ENCODE assay signal across 11 cellular contexts in genomic region chr4:102817021-102817605, GRCh38. TPM values are rescaled to one million over a fixed set of nuclear protein-coding genes. Genes with fewer than 3 reads are reported as not detected.
DNase-seq lines count a peak whose midpoint lies in the region; ATAC-seq and TF ChIP-seq lines count a peak whose summit lies in the region.
"Had no signal": no experiment of that assay in that cellular context is flagged by ENCODE, and none has a peak within 500 bp of the region (broad histone marks: within the 10 kb centered on the region; RNA-seq: fewer than 3 reads in every experiment).

No MANE protein-coding gene starts in this region.

- H3K4me3 Mint-ChIP-seq in activated naive CD4-positive, alpha-beta T cell treated with anti-CD3 and anti-CD28 coated beads, Interleukin-2, amount 10 ng/mL, durations not matched to agents 7 days and 5 days: no peak overlapping the region
- peak overlapping the region; percentile 53 for H3K4me3 Mint-ChIP-seq in activated naive CD8-positive, alpha-beta T cell treated with anti-CD3 and anti-CD28 coated beads, Interleukin-2, amount 10 ng/mL, durations not matched to agents 7 days and 5 days
- H3K4me3 Mint-ChIP-seq: dendritic cell treated with granulocyte-macrophage colony-stimulating factor and Interleukin-4, amounts not matched to agents 40 ng/mL and 50 ng/mL, for 4 days; neural crest cell had no signal

- intact Hi-C loops in lower lobe of right lung (cut with DNase I): no loop called here

- CTCF ChIA-PET in activated naive CD4-positive, alpha-beta T cell treated with anti-CD3 and anti-CD28 coated beads, Interleukin-2, amount 10 ng/mL, durations not matched to agents 7 days and 5 days (lab: Charles Lee): no interaction called here

- no peaks in the 10 kb centered on the region for H3K9me3 Mint-ChIP-seq in activated naive CD4-positive, alpha-beta T cell treated with anti-CD3 and anti-CD28 coated beads, Interleukin-2, amount 10 ng/mL, durations not matched to agents 7 days and 5 days
- no peaks in the 10 kb centered on the region for H3K9me3 Mint-ChIP-seq in activated naive CD8-positive, alpha-beta T cell treated with anti-CD3 and anti-CD28 coated beads, Interleukin-2, amount 10 ng/mL, durations not matched to agents 7 days and 5 days
- H3K9me3 Mint-ChIP-seq: dendritic cell treated with granulocyte-macrophage colony-stimulating factor and Interleukin-4, amounts not matched to agents 40 ng/mL and 50 ng/mL, for 4 days; neural crest cell had no signal

- no peaks in the 10 kb centered on the region for H3K27me3 Mint-ChIP-seq in activated naive CD4-positive, alpha-beta T cell treated with anti-CD3 and anti-CD28 coated beads, Interleukin-2, amount 10 ng/mL, durations not matched to agents 7 days and 5 days
- no peaks in the 10 kb centered on the region for H3K27me3 Mint-ChIP-seq in activated naive CD8-positive, alpha-beta T cell treated with anti-CD3 and anti-CD28 coated beads, Interleukin-2, amount 10 ng/mL, durations not matched to agents 7 days and 5 days
- H3K27me3 Mint-ChIP-seq: dendritic cell treated with granulocyte-macrophage colony-stimulating factor and Interleukin-4, amounts not matched to agents 40 ng/mL and 50 ng/mL, for 4 days had no signal

- WGBS in upper lobe of left lung, 2 donors: 49 to 55% methylated on average over 3 of the region's 3 CpGs

- TF ChIP-seq EP300 in upper lobe of left lung (IDR thresholded peaks at IDR 0.05): no peak

- POLR2A ChIA-PET in activated naive CD8-positive, alpha-beta T cell treated with anti-CD3 and anti-CD28 coated beads, Interleukin-2, amount 10 ng/mL, durations not matched to agents 7 days and 5 days (lab: Charles Lee): interaction anchor here (1.3 to 2.8 kb wide), 3 partner anchors 9 to 56 kb away, joined by 5 to 30 read pairs (median 6); partner anchors contain the start of genes CISD2, MANBA and UBE2D3

- H3K36me3 ChIP-seq in lower lobe of right lung (peaks cover 16% of the 10 kb centered on the region), upper lobe of left lung (peaks cover 0 to 14% (median 3%) of the 10 kb centered on the region in 4 donors)

- H3K9me3 ChIP-seq in lower lobe of right lung: no peaks in the 10 kb centered on the region
- H3K9me3 ChIP-seq in upper lobe of left lung: no peaks in the 10 kb centered on the region

- H3K27ac Mint-ChIP-seq in activated naive CD4-positive, alpha-beta T cell treated with anti-CD3 and anti-CD28 coated beads, Interleukin-2, amount 10 ng/mL, durations not matched to agents 7 days and 5 days: peak overlapping the region; percentile 57
- H3K27ac Mint-ChIP-seq in activated naive CD8-positive, alpha-beta T cell treated with anti-CD3 and anti-CD28 coated beads, Interleukin-2, amount 10 ng/mL, durations not matched to agents 7 days and 5 days: peak overlapping the region; percentile 46
- H3K27ac Mint-ChIP-seq: dendritic cell treated with granulocyte-macrophage colony-stimulating factor and Interleukin-4, amounts not matched to agents 40 ng/mL and 50 ng/mL, for 4 days had no signal

- no peak for DNase-seq in activated naive CD4-positive, alpha-beta T cell treated with anti-CD3 and anti-CD28 coated beads, Interleukin-2, amount 10 ng/mL, durations not matched to agents 7 days and 5 days
- DNase-seq in activated naive CD4-positive, alpha-beta T cell (lab: John Stamatoyannopoulos, UW): no peak
- DNase-seq in activated naive CD8-positive, alpha-beta T cell treated with anti-CD3 and anti-CD28 coated beads, Interleukin-2, amount 10 ng/mL, durations not matched to agents 7 days and 5 days: no peak
- DNase-seq in lower lobe of right lung (no peak), upper lobe of left lung (no peak), T-helper 9 cell (no peak), NCI-H2107 (lab: John Stamatoyannopoulos, UW) (no peak), DMS53 treated with DMSO at 0.1 percent for 48 hours (lab: John Stamatoyannopoulos, UW; ENCODE audit: unreplicated experiment) (no peak)
- DNase-seq: stimulated activated CD4-positive, alpha-beta T cell treated with anti-CD3 and anti-CD28 coated beads, Interleukin-4, amount 100 ng/mL, for 24 hours had no signal

- no peak for TF ChIP-seq POLR2A in upper lobe of left lung (IDR thresholded peaks at IDR 0.05)

- H3K4me1 Mint-ChIP-seq in activated naive CD4-positive, alpha-beta T cell treated with anti-CD3 and anti-CD28 coated beads, Interleukin-2, amount 10 ng/mL, durations not matched to agents 7 days and 5 days: peaks cover 83% of the 10 kb centered on the region
- H3K4me1 Mint-ChIP-seq in activated naive CD8-positive, alpha-beta T cell treated with anti-CD3 and anti-CD28 coated beads, Interleukin-2, amount 10 ng/mL, durations not matched to agents 7 days and 5 days: peaks cover 64% of the 10 kb centered on the region

- ATAC-seq in activated naive CD8-positive, alpha-beta T cell treated with anti-CD3 and anti-CD28 coated beads, Interleukin-2, amount 10 ng/mL, durations not matched to agents 7 days and 5 days (ENCODE audit: low read depth): peak; percentile 31
- ATAC-seq in lower lobe of right lung (peak; percentile 11 to 59), upper lobe of left lung (ENCODE audit: low FRiP score in 2 of 2) (no peak)

- H3K27me3 ChIP-seq in lower lobe of right lung (ENCODE audit: low read depth): no peaks in the 10 kb centered on the region
- H3K27me3 ChIP-seq in upper lobe of left lung: no peaks in the 10 kb centered on the region

- peaks cover 71% of the 10 kb centered on the region for H3K36me3 Mint-ChIP-seq in activated naive CD4-positive, alpha-beta T cell treated with anti-CD3 and anti-CD28 coated beads, Interleukin-2, amount 10 ng/mL, durations not matched to agents 7 days and 5 days
- peaks cover 28% of the 10 kb centered on the region for H3K36me3 Mint-ChIP-seq in activated naive CD8-positive, alpha-beta T cell treated with anti-CD3 and anti-CD28 coated beads, Interleukin-2, amount 10 ng/mL, durations not matched to agents 7 days and 5 days

- TF ChIP-seq CTCF in lower lobe of right lung (IDR thresholded peaks at IDR 0.05) (no peak), upper lobe of left lung (IDR thresholded peaks at IDR 0.05) (no peak)

- H3K27ac ChIP-seq in lower lobe of right lung (no peak overlapping the region), upper lobe of left lung (peak overlapping the region in 3 of 4 donors; percentile 15 to 57 (median 21))

- peak overlapping the region; percentile 7 for H3K4me3 ChIP-seq in lower lobe of right lung
- no peak overlapping the region for H3K4me3 ChIP-seq in upper lobe of left lung

- H3K4me1 ChIP-seq in lower lobe of right lung (peaks cover 100% of the 10 kb centered on the region), upper lobe of left lung (peaks cover 82 to 96% (median 94%) of the 10 kb centered on the region in 4 donors)

RNA-seq across cellular contexts. Expression of gene UBE2D3, which starts 10.2 kb away (rescaled TPM):
- 100 to 1,000 TPM; 376 to 380 TPM for total RNA-seq in activated naive CD8-positive, alpha-beta T cell treated with anti-CD3 and anti-CD28 coated beads, Interleukin-2, amount 10 ng/mL, durations not matched to agents 7 days and 5 days
- total RNA-seq in lower lobe of right lung (289 TPM), upper lobe of left lung (100 to 1,000 TPM; 215 to 376 (median 317) TPM)

RNA-seq across cellular contexts. Expression of gene CISD2, which starts 51.7 kb away (rescaled TPM):
- 10 to 100 TPM; 25.2 to 28.5 TPM for total RNA-seq in activated naive CD8-positive, alpha-beta T cell treated with anti-CD3 and anti-CD28 coated beads, Interleukin-2, amount 10 ng/mL, durations not matched to agents 7 days and 5 days
- total RNA-seq in lower lobe of right lung: 28.5 TPM
- 10 to 100 TPM in 4 of 6 donors, 1 to 10 TPM in 2; 1.3 to 30.3 (median 18.3) TPM for total RNA-seq in upper lobe of left lung

RNA-seq across cellular contexts. Expression of gene MANBA, which starts 56.3 kb away (rescaled TPM):
- total RNA-seq in activated naive CD8-positive, alpha-beta T cell treated with anti-CD3 and anti-CD28 coated beads, Interleukin-2, amount 10 ng/mL, durations not matched to agents 7 days and 5 days: 10 to 100 TPM; 23.8 to 27.2 TPM
- total RNA-seq in lower lobe of right lung (68.2 TPM), upper lobe of left lung (100 to 1,000 TPM in 2 of 6 donors, 10 to 100 TPM in 4; 47.6 to 152 (median 59.3) TPM)

Comparison
In these comparisons a context has a peak if more than half of its experiments do, and no peak if none do; other contexts are left out.
1. ATAC-seq: peak in activated naive CD8-positive, alpha-beta T cell treated with anti-CD3 and anti-CD28 coated beads, Interleukin-2, amount 10 ng/mL, durations not matched to agents 7 days and 5 days (single experiment) and lower lobe of right lung (2 of 2); none in upper lobe of left lung (0 of 2).